ENCODE assay signal across 21 cellular contexts in the genomic region with DNA sequence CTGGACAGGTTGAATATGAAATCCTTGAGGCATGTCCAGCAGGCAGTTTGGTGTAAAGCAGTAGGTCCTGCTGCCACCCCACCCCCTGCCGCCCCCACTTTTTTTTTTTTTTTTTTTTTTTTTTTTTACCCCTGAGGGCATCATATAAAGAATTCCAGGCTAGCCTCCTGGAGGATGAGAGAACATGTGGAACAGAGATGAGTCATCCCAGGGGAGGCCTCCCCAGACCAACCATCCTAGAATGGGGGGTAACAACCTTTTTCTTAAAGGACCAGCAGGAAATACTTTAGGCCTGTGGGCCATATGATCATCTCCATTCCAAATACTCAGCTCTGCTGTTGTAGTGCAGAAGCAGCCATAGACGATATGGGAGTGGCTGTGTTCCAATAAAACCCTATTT.
DNase-seq lines count a peak whose midpoint lies in the region; ATAC-seq and TF ChIP-seq lines count a peak whose summit lies in the region.
"Had no signal": no experiment of that assay in that cellular context is flagged by ENCODE, and none has a peak within 500 bp of the region (broad histone marks: within the 10 kb centered on the region; RNA-seq: fewer than 3 reads in every experiment).

No MANE protein-coding gene starts in this region.

- no peaks in the 10 kb centered on the region; the same call in 1 of the 2 replicates for H3K27me3 ChIP-seq in Karpas-422 (ENCODE audit: low read length)
- H3K27me3 ChIP-seq in GM23338 (ENCODE audit: insufficient read depth), result no peaks in the 10 kb centered on the region

- no peak for TF ChIP-seq CTCF in GM23338 (conservative IDR thresholded peaks at IDR 0.05; ENCODE audit: low read depth in 2 of 2)

- H3K4me1 ChIP-seq in Karpas-422 (ENCODE audit: low read length), result no peaks in the 10 kb centered on the region
- no peaks in the 10 kb centered on the region for H3K4me1 ChIP-seq in GM23338 (ENCODE audit: insufficient read depth)

- H3K4me3 Mint-ChIP-seq in activated naive CD4-positive, alpha-beta T cell treated with anti-CD3 and anti-CD28 coated beads for 36 hours, result no peak overlapping the region
- H3K4me3 Mint-ChIP-seq in activated naive CD8-positive, alpha-beta T cell treated with anti-CD3 and anti-CD28 coated beads for 36 hours, result no peak overlapping the region
- no peak overlapping the region for H3K4me3 Mint-ChIP-seq in GM23338
- H3K4me3 Mint-ChIP-seq: CD8-positive, alpha-beta memory T cell had no signal

- CTCF ChIA-PET in activated naive CD4-positive, alpha-beta T cell treated with anti-CD3 and anti-CD28 coated beads for 36 hours (lab: Charles Lee), result no interaction called here

- no peak overlapping the region for H3K9ac ChIP-seq in Karpas-422 (ENCODE audit: low read length)

- no peaks in the 10 kb centered on the region for H3F3A ChIP-seq in GM23338 (replicated peaks; ENCODE audit: low read depth)

- H2AFZ ChIP-seq in Karpas-422 (ENCODE audit: low read length) (no peak overlapping the region), GM23338 (no peak overlapping the region)

- H3K4me2 ChIP-seq in Karpas-422 (ENCODE audit: low read depth, low read length, poor library complexity, severe bottlenecking), result no peak overlapping the region
- H3K4me2 ChIP-seq in GM23338, result no peak overlapping the region

- no peaks in the 10 kb centered on the region for H3K36me3 ChIP-seq in Karpas-422 (ENCODE audit: insufficient read depth, low read length)
- H3K36me3 ChIP-seq in GM23338 (ENCODE audit: insufficient read depth), result no peaks in the 10 kb centered on the region

- H3K9me2 ChIP-seq in Karpas-422 (replicated peaks; ENCODE audit: insufficient read depth, low read length) (no peaks in the 10 kb centered on the region), GM23338 (ENCODE audit: insufficient read depth) (no peaks in the 10 kb centered on the region)

- H3K27ac ChIP-seq in Karpas-422 (ENCODE audit: low read length) (no peak overlapping the region), GM23338 (ENCODE audit: low read depth) (no peak overlapping the region)
- H3K27ac ChIP-seq: C4-2B had no signal

- no peaks in the 10 kb centered on the region for H3K27me3 Mint-ChIP-seq in activated naive CD4-positive, alpha-beta T cell treated with anti-CD3 and anti-CD28 coated beads for 36 hours (ENCODE audit: low read depth)
- no peaks in the 10 kb centered on the region for H3K27me3 Mint-ChIP-seq in activated naive CD8-positive, alpha-beta T cell treated with anti-CD3 and anti-CD28 coated beads for 36 hours
- H3K27me3 Mint-ChIP-seq in GM23338 (ENCODE audit: insufficient read depth, low read depth, poor library complexity), result no peaks in the 10 kb centered on the region
- H3K27me3 Mint-ChIP-seq: CD8-positive, alpha-beta memory T cell had no signal

- peak overlapping the region; percentile 43 for H3K27ac Mint-ChIP-seq in activated naive CD4-positive, alpha-beta T cell treated with anti-CD3 and anti-CD28 coated beads for 36 hours
- peak overlapping the region; percentile 18 for H3K27ac Mint-ChIP-seq in activated naive CD8-positive, alpha-beta T cell treated with anti-CD3 and anti-CD28 coated beads for 36 hours
- H3K27ac Mint-ChIP-seq in GM23338, result no peak overlapping the region
- H3K27ac Mint-ChIP-seq: CD8-positive, alpha-beta memory T cell had no signal

- no peak overlapping the region for H3K4me3 ChIP-seq in Karpas-422 (ENCODE audit: low read length)
- no peak overlapping the region for H3K4me3 ChIP-seq in GM23338
- H3K4me3 ChIP-seq: GM12878 had no signal

- peaks cover 57% of the 10 kb centered on the region for H3K4me1 Mint-ChIP-seq in activated naive CD4-positive, alpha-beta T cell treated with anti-CD3 and anti-CD28 coated beads for 36 hours (ENCODE audit: low read depth)
- H3K4me1 Mint-ChIP-seq in activated naive CD8-positive, alpha-beta T cell treated with anti-CD3 and anti-CD28 coated beads for 36 hours, result peaks cover 51% of the 10 kb centered on the region
- H3K4me1 Mint-ChIP-seq in GM23338, result peaks cover 14% of the 10 kb centered on the region; the same call in 2 of the 3 replicates

- DNase-seq in activated naive CD4-positive, alpha-beta T cell treated with anti-CD3 and anti-CD28 coated beads for 36 hours, result no peak
- DNase-seq in activated naive CD4-positive, alpha-beta T cell (lab: John Stamatoyannopoulos, UW), result no peak
- DNase-seq in Karpas-422 (peak; percentile 5), renal cortical epithelial cell (ENCODE audit: low read depth) (peak; percentile 6), GM23338 (ENCODE audit: low spot score) (no peak), 8988T (no peak)
- DNase-seq in activated naive CD8-positive, alpha-beta T cell treated with anti-CD3 and anti-CD28 coated beads for 36 hours, result no peak
- DNase-seq: CD8-positive, alpha-beta memory T cell; HCEC 1CT; KBM-7; NCI-H1105 treated with DMSO at 0.1 percent for 48 hours; NCI-H2081 treated with DMSO at 0.1 percent for 48 hours; NCI-H2171 treated with DMSO at 0.1 percent for 48 hours; NCI-H446; NCI-H526; OCI-M1; SHP77 had no signal

- no peaks in the 10 kb centered on the region for H3K9me3 ChIP-seq in Karpas-422 (ENCODE audit: low read length)

- H3K36me3 Mint-ChIP-seq in activated naive CD4-positive, alpha-beta T cell treated with anti-CD3 and anti-CD28 coated beads for 36 hours (ENCODE audit: low read depth), result peaks cover 51% of the 10 kb centered on the region
- peaks cover 59% of the 10 kb centered on the region for H3K36me3 Mint-ChIP-seq in activated naive CD8-positive, alpha-beta T cell treated with anti-CD3 and anti-CD28 coated beads for 36 hours
- H3K36me3 Mint-ChIP-seq in GM23338 (ENCODE audit: low read depth), result no peaks in the 10 kb centered on the region

- ATAC-seq in GM23338 (no peak), HG03139 (IDR thresholded peaks at IDR 0.05; ENCODE audit: unreplicated experiment) (no peak)
- ATAC-seq: GM12878, HepG2 had no signal

- H3K79me2 ChIP-seq in Karpas-422 (ENCODE audit: low read length) (no peaks in the 10 kb centered on the region), GM23338 (replicated peaks; ENCODE audit: insufficient read depth) (no peaks in the 10 kb centered on the region)

- H4K20me1 ChIP-seq in Karpas-422 (ENCODE audit: insufficient read depth, low read depth, low read length), result no peaks in the 10 kb centered on the region
- no peaks in the 10 kb centered on the region for H4K20me1 ChIP-seq in GM23338 (replicated peaks; ENCODE audit: insufficient read depth)

- intact Hi-C loops in activated naive CD4-positive, alpha-beta T cell treated with anti-CD3 and anti-CD28 coated beads for 36 hours (cut with micrococcal nuclease), result no loop called here

- H3K9me3 Mint-ChIP-seq in activated naive CD4-positive, alpha-beta T cell treated with anti-CD3 and anti-CD28 coated beads for 36 hours, result peaks cover under 1% of the 10 kb centered on the region
- peaks cover 4% of the 10 kb centered on the region for H3K9me3 Mint-ChIP-seq in activated naive CD8-positive, alpha-beta T cell treated with anti-CD3 and anti-CD28 coated beads for 36 hours
- H3K9me3 Mint-ChIP-seq in GM23338, result no peaks in the 10 kb centered on the region

TF ChIP-seq in GM23338, 12 proteins besides CTCF, POLR2A, EP300 and RAD21:
- no peak for TF ChIP-seq POLR2AphosphoS5 (IDR thresholded peaks at IDR 0.05; ENCODE audit: low read depth)
- TF ChIP-seq CREB1 (CRISPR knock-in tag; IDR thresholded peaks at IDR 0.05; ENCODE audit: low read depth), result no peak
- no peak for TF ChIP-seq EZH2phosphoT487 (IDR thresholded peaks at IDR 0.05; ENCODE audit: unreplicated experiment)

Comparison
In these comparisons a context has a peak if more than half of its experiments do, and no peak if none do; other contexts are left out.
1. DNase-seq: peak in Karpas-422 (single experiment) and renal cortical epithelial cell (single experiment); none in activated naive CD4-positive, alpha-beta T cell treated with anti-CD3 and anti-CD28 coated beads for 36 hours (single experiment), activated naive CD4-positive, alpha-beta T cell (0 of 4), activated naive CD8-positive, alpha-beta T cell treated with anti-CD3 and anti-CD28 coated beads for 36 hours (single experiment), GM23338 (single experiment) and 8988T (single experiment).